In genomic region chr19:6393982-6394412, GRCh38 we compare ENCODE assay signal across 6 cellular contexts. TPM values are rescaled to one million over a fixed set of nuclear protein-coding genes. Genes with fewer than 3 reads are reported as not detected.
DNase-seq lines count a peak whose midpoint lies in the region; ATAC-seq lines count a peak whose summit lies in the region.

No MANE protein-coding gene starts in this region.

- H3K4me1 ChIP-seq in HUES6 (ENCODE audit: control insufficient read depth, insufficient read depth, low read length): peaks cover 10% of the 10 kb centered on the region; the same call in 1 of the 2 replicates

- H3K36me3 ChIP-seq in HUES6 (ENCODE audit: control insufficient read depth, insufficient read depth, low read length): peaks cover 22% of the 10 kb centered on the region

- intact Hi-C loops in posterior cingulate gyrus (cut with DNase I): loop anchor here (2.0 kb wide), 1 partner anchor 31 kb away; the partner anchor contains the start of gene KHSRP

- peaks cover 18% of the 10 kb centered on the region for H3K36me3 Mint-ChIP-seq in activated naive CD4-positive, alpha-beta T cell treated with anti-CD3 and anti-CD28 coated beads, Interleukin-2, amount 10 ng/mL, durations not matched to agents 7 days and 5 days
- no peaks in the 10 kb centered on the region for H3K36me3 Mint-ChIP-seq in natural killer cell treated with Interleukin-12 subunit alpha and Interleukin-12 subunit beta and Interleukin-15 and Interleukin-18, amount 100 ng/mL, for 72 hours

- no peaks in the 10 kb centered on the region for H3K27me3 ChIP-seq in HUES6 (ENCODE audit: control insufficient read depth, insufficient read depth, low read length)

- CTCF ChIA-PET in activated naive CD4-positive, alpha-beta T cell treated with anti-CD3 and anti-CD28 coated beads, Interleukin-2, amount 10 ng/mL, durations not matched to agents 7 days and 5 days (lab: Charles Lee): interaction anchor here (1.2 kb wide), 1 partner anchor 32 kb away, joined by 3 read pairs; no protein-coding TSS in a partner anchor

- peak overlapping the region; percentile 81 for H3K27ac ChIP-seq in HUES6 (ENCODE audit: low read depth, low read length)

- H3K4me1 Mint-ChIP-seq in activated naive CD4-positive, alpha-beta T cell treated with anti-CD3 and anti-CD28 coated beads, Interleukin-2, amount 10 ng/mL, durations not matched to agents 7 days and 5 days: peaks cover 32% of the 10 kb centered on the region
- H3K4me1 Mint-ChIP-seq in natural killer cell treated with Interleukin-12 subunit alpha and Interleukin-12 subunit beta and Interleukin-15 and Interleukin-18, amount 100 ng/mL, for 72 hours (ENCODE audit: low read depth in 2 of 2): peaks cover 20 to 25% of the 10 kb centered on the region in 2 donors

- peak overlapping the region; percentile 96 for H3K4me3 Mint-ChIP-seq in activated naive CD4-positive, alpha-beta T cell treated with anti-CD3 and anti-CD28 coated beads, Interleukin-2, amount 10 ng/mL, durations not matched to agents 7 days and 5 days
- H3K4me3 Mint-ChIP-seq in natural killer cell treated with Interleukin-12 subunit alpha and Interleukin-12 subunit beta and Interleukin-15 and Interleukin-18, amount 100 ng/mL, for 72 hours: peak overlapping the region; percentile 94

- H3K27ac Mint-ChIP-seq in activated naive CD4-positive, alpha-beta T cell treated with anti-CD3 and anti-CD28 coated beads, Interleukin-2, amount 10 ng/mL, durations not matched to agents 7 days and 5 days: peak overlapping the region; percentile 94
- H3K27ac Mint-ChIP-seq in natural killer cell treated with Interleukin-12 subunit alpha and Interleukin-12 subunit beta and Interleukin-15 and Interleukin-18, amount 100 ng/mL, for 72 hours: peak overlapping the region; percentile 92 to 94

- H3K4me3 ChIP-seq in HUES6 (ENCODE audit: low read depth, low read length): peak overlapping the region; percentile 91

- H3K9me3 Mint-ChIP-seq in activated naive CD4-positive, alpha-beta T cell treated with anti-CD3 and anti-CD28 coated beads, Interleukin-2, amount 10 ng/mL, durations not matched to agents 7 days and 5 days: no peaks in the 10 kb centered on the region
- H3K9me3 Mint-ChIP-seq in natural killer cell treated with Interleukin-12 subunit alpha and Interleukin-12 subunit beta and Interleukin-15 and Interleukin-18, amount 100 ng/mL, for 72 hours: no peaks in the 10 kb centered on the region

- DNase-seq in activated naive CD4-positive, alpha-beta T cell treated with anti-CD3 and anti-CD28 coated beads, Interleukin-2, amount 10 ng/mL, durations not matched to agents 7 days and 5 days: peak; percentile 81
- DNase-seq in natural killer cell treated with Interleukin-12 subunit alpha and Interleukin-12 subunit beta and Interleukin-15 and Interleukin-18, amount 100 ng/mL, for 72 hours (ENCODE audit: low spot score): no peak
- DNase-seq in posterior cingulate gyrus: no peak
- no peak for DNase-seq in islet precursor cell

- H3K9me3 ChIP-seq in HUES6 (ENCODE audit: control insufficient read depth, insufficient read depth, low read depth, low read length): no peaks in the 10 kb centered on the region

- H3K9ac ChIP-seq in HUES6 (ENCODE audit: low read length): peak overlapping the region; percentile 84

- H3K27me3 Mint-ChIP-seq in activated naive CD4-positive, alpha-beta T cell treated with anti-CD3 and anti-CD28 coated beads, Interleukin-2, amount 10 ng/mL, durations not matched to agents 7 days and 5 days: peaks cover 6% of the 10 kb centered on the region
- no peaks in the 10 kb centered on the region for H3K27me3 Mint-ChIP-seq in natural killer cell treated with Interleukin-12 subunit alpha and Interleukin-12 subunit beta and Interleukin-15 and Interleukin-18, amount 100 ng/mL, for 72 hours

- ATAC-seq in natural killer cell treated with Interleukin-12 subunit alpha and Interleukin-12 subunit beta and Interleukin-15 and Interleukin-18, amount 100 ng/mL, for 72 hours: no peak
- ATAC-seq in GM18868 (IDR thresholded peaks at IDR 0.05; ENCODE audit: unreplicated experiment): no peak

RNA-seq across cellular contexts. Expression of gene GTF2F1, which starts 1.0 kb away (rescaled TPM):
- total RNA-seq in natural killer cell treated with Interleukin-12 subunit alpha and Interleukin-12 subunit beta and Interleukin-15 and Interleukin-18, amount 100 ng/mL, for 72 hours: 10 to 100 TPM; 71.1 to 72.6 TPM

RNA-seq across cellular contexts. Expression of gene PSPN, which starts 18.3 kb away (rescaled TPM):
- 1 to 10 TPM; 1.8 to 1.9 TPM for total RNA-seq in natural killer cell treated with Interleukin-12 subunit alpha and Interleukin-12 subunit beta and Interleukin-15 and Interleukin-18, amount 100 ng/mL, for 72 hours

RNA-seq across cellular contexts. Expression of gene ALKBH7, which starts 21.4 kb away (rescaled TPM):
- total RNA-seq in natural killer cell treated with Interleukin-12 subunit alpha and Interleukin-12 subunit beta and Interleukin-15 and Interleukin-18, amount 100 ng/mL, for 72 hours: 10 to 100 TPM; 29.2 to 31.3 TPM

RNA-seq across cellular contexts. Expression of gene KHSRP, which starts 30.6 kb away (rescaled TPM):
- 100 to 1,000 TPM; 260 to 386 TPM for total RNA-seq in natural killer cell treated with Interleukin-12 subunit alpha and Interleukin-12 subunit beta and Interleukin-15 and Interleukin-18, amount 100 ng/mL, for 72 hours

RNA-seq across cellular contexts. Expression of gene CLPP, which starts 32.7 kb away (rescaled TPM):
- 100 to 1,000 TPM; 115 to 146 TPM for total RNA-seq in natural killer cell treated with Interleukin-12 subunit alpha and Interleukin-12 subunit beta and Interleukin-15 and Interleukin-18, amount 100 ng/mL, for 72 hours
